Comparison of ENCODE assay signal across 1 cellular context in genomic region chr12:46358791-46359666, GRCh38.
TF ChIP-seq lines count a peak whose summit lies in the region.

No MANE protein-coding gene starts in this region.

TF ChIP-seq in IMR-90, 13 proteins besides CTCF, POLR2A, EP300 and RAD21 (continued from another document):
- no peak for TF ChIP-seq USF2 (IDR thresholded peaks at IDR 0.05; ENCODE audit: low read depth, low read length)
- no peak for TF ChIP-seq CEBPB (IDR thresholded peaks at IDR 0.05; ENCODE audit: low read depth, low read length)
- no peak for TF ChIP-seq MAFK (IDR thresholded peaks at IDR 0.05; ENCODE audit: low read depth, low read length)
- no peak for TF ChIP-seq MXI1 (IDR thresholded peaks at IDR 0.05; ENCODE audit: borderline replicate concordance, low read depth, low read length)
- TF ChIP-seq MAZ (IDR thresholded peaks at IDR 0.05; ENCODE audit: borderline replicate concordance, low read depth, low read length), result no peak
- no peak for TF ChIP-seq FOS (IDR thresholded peaks at IDR 0.05; ENCODE audit: low read depth, low read length)
- TF ChIP-seq CHD1 (IDR thresholded peaks at IDR 0.05; ENCODE audit: low read depth, low read length), result no peak; the same call in 1 of the 2 replicates
- no peak for TF ChIP-seq RCOR1 (IDR thresholded peaks at IDR 0.05; ENCODE audit: insufficient replicate concordance, low read length)
- no peak for TF ChIP-seq BHLHE40 (IDR thresholded peaks at IDR 0.05; ENCODE audit: low read depth, low read length)
- no peak for TF ChIP-seq ELK1 (IDR thresholded peaks at IDR 0.05; ENCODE audit: borderline replicate concordance, low read depth, low read length)
- TF ChIP-seq SMC3 (IDR thresholded peaks at IDR 0.05; ENCODE audit: low read depth, low read length), result no peak
- TF ChIP-seq RFX5 (IDR thresholded peaks at IDR 0.05; ENCODE audit: low read depth, low read length), result no peak
